ENCODE assay signal across 6 cellular contexts in the genomic region with DNA sequence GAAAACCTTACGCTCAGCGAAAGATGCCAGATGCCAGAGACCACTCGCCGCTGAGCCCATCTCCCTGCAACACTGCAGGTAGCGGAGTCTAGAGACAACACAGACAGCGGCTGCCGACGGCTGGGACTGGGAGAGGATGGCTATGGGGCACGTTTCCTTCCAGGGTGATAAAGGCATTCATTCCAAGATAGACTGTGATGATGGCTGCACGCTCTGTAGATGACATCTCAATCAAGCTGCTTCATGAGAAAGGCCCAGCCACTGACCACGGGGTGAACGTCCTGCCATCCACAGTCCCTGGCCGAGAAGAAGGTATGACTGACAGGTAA.
A peak's percentile ranks its signal among the peaks of the same experiment; 100 is the strongest.
DNase-seq lines count a peak whose midpoint lies in the region; ATAC-seq and TF ChIP-seq lines count a peak whose summit lies in the region.
"Not testable (repeated sequence)": the region's sequence is repeated elsewhere in the genome, so short reads cannot be mapped to it uniquely, and the experiment has no call there.

No MANE protein-coding gene starts in this region.

- not testable (repeated sequence) for H3K4me3 Mint-ChIP-seq in activated naive CD4-positive, alpha-beta T cell treated with anti-CD3 and anti-CD28 coated beads, Interleukin-2, amount 10 ng/mL, durations not matched to agents 7 days and 5 days

- not testable (repeated sequence) for DNase-seq in HFF-Myc (ENCODE audit: extremely low read depth, low read depth)
- peak in 2 of 3 donors; percentile 27 to 37 for DNase-seq in Peyer's patch
- DNase-seq in activated naive CD4-positive, alpha-beta T cell treated with anti-CD3 and anti-CD28 coated beads, Interleukin-2, amount 10 ng/mL, durations not matched to agents 7 days and 5 days, result peak; percentile 7
- peak; percentile 50 for DNase-seq in islet precursor cell
- peak in 2 of 3 donors; percentile 7 to 39 for DNase-seq in mucosa of descending colon
- DNase-seq in psoas muscle, result peak; percentile 6 to 29

- intact Hi-C loops in mucosa of descending colon (cut with DNase I, micrococcal nuclease); psoas muscle (cut with DNase I): not testable (repeated sequence)

- H3K9me3 ChIP-seq in Peyer's patch, mucosa of descending colon, psoas muscle: not testable (repeated sequence)

- peaks cover 32% of the 10 kb centered on the region for H3K36me3 Mint-ChIP-seq in activated naive CD4-positive, alpha-beta T cell treated with anti-CD3 and anti-CD28 coated beads, Interleukin-2, amount 10 ng/mL, durations not matched to agents 7 days and 5 days

- ATAC-seq in mucosa of descending colon, psoas muscle: not testable (repeated sequence)

- not testable (repeated sequence) for H3K4me1 ChIP-seq in Peyer's patch; mucosa of descending colon (ENCODE audit: low read depth); psoas muscle

- H3K27ac Mint-ChIP-seq in activated naive CD4-positive, alpha-beta T cell treated with anti-CD3 and anti-CD28 coated beads, Interleukin-2, amount 10 ng/mL, durations not matched to agents 7 days and 5 days, result not testable (repeated sequence)

- not testable (repeated sequence) for TF ChIP-seq CTCF in HFF-Myc (IDR thresholded peaks at IDR 0.05; ENCODE audit: low read depth, low read length, missing control alignments); Peyer's patch (IDR thresholded peaks at IDR 0.05); mucosa of descending colon (IDR thresholded peaks at IDR 0.05); psoas muscle (IDR thresholded peaks at IDR 0.05)

- not testable (repeated sequence) for H3K27me3 Mint-ChIP-seq in activated naive CD4-positive, alpha-beta T cell treated with anti-CD3 and anti-CD28 coated beads, Interleukin-2, amount 10 ng/mL, durations not matched to agents 7 days and 5 days

- 89 to 93% (median 93%) methylated on average over 12 to 13 of the region's 13 CpGs for WGBS in psoas muscle, 3 donors

- H3K36me3 ChIP-seq in Peyer's patch; mucosa of descending colon (ENCODE audit: low read depth); psoas muscle (ENCODE audit: insufficient read depth in 1 of 2, low read depth in 1 of 2): not testable (repeated sequence)

- not testable (repeated sequence) for H3K4me1 Mint-ChIP-seq in activated naive CD4-positive, alpha-beta T cell treated with anti-CD3 and anti-CD28 coated beads, Interleukin-2, amount 10 ng/mL, durations not matched to agents 7 days and 5 days

- peak overlapping the region; percentile 17; the same call in 1 of the 2 replicates for H3K4me3 ChIP-seq in HFF-Myc (replicated peaks; ENCODE audit: low read depth, low read length)
- H3K4me3 ChIP-seq in Peyer's patch, mucosa of descending colon, psoas muscle: not testable (repeated sequence)

- CTCF ChIA-PET in activated naive CD4-positive, alpha-beta T cell treated with anti-CD3 and anti-CD28 coated beads, Interleukin-2, amount 10 ng/mL, durations not matched to agents 7 days and 5 days (lab: Charles Lee), result not testable (repeated sequence)

- peaks cover 12% of the 10 kb centered on the region for H3K9me3 Mint-ChIP-seq in activated naive CD4-positive, alpha-beta T cell treated with anti-CD3 and anti-CD28 coated beads, Interleukin-2, amount 10 ng/mL, durations not matched to agents 7 days and 5 days

- H3K27ac ChIP-seq in Peyer's patch, psoas muscle: not testable (repeated sequence)

- not testable (repeated sequence) for TF ChIP-seq POLR2A in Peyer's patch (IDR thresholded peaks at IDR 0.05)

- not testable (repeated sequence) for H3K27me3 ChIP-seq in Peyer's patch; psoas muscle (ENCODE audit: insufficient read depth in 3 of 3, low read length in 2 of 3)
